19 cellular contexts compared by ENCODE assay signal in the genomic region with DNA sequence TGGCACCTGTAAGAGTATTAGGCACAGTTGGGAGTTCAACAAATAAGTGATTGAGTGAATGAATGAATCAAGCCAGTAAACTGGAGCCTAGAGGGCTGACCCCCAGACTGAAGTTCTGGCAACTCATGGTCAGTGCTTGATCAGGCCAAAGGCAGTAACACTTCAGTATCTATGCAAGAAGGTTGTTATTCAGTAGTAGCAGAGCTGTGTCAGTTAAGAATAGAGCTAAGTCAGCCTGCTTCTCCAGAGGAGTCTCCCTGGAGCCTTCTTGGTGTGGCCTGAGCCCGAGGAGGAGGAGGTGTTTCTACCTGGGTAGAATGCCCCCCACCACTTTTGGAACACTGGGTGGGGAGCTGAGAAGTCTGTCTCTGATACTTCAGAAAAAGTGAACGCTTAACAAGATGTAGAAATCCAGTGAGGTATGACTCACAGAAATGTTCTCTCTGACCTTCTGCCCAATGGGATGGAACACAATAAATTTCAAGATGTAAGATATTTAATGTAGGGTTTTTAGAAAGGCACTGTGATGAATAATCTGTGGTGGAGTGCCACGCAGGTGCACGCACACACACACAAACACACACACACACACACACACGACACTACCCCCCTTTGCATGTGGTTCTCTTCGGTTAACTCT.
DNase-seq lines count a peak whose midpoint lies in the region; ATAC-seq and TF ChIP-seq lines count a peak whose summit lies in the region.
"Had no signal": no experiment of that assay in that cellular context is flagged by ENCODE, and none has a peak within 500 bp of the region (broad histone marks: within the 10 kb centered on the region; RNA-seq: fewer than 3 reads in every experiment).

No MANE protein-coding gene starts in this region.

- H3K27me3 ChIP-seq in adipocyte (replicated peaks; ENCODE audit: control insufficient read depth, insufficient read depth, low read length) (no peaks in the 10 kb centered on the region), ovary (no peaks in the 10 kb centered on the region)
- H3K27me3 ChIP-seq: body of pancreas, uterus had no signal

- H3K4me1 Mint-ChIP-seq in HFFc6 (ENCODE audit: low read depth), result peaks cover 50% of the 10 kb centered on the region
- peaks cover 0 to 12% of the 10 kb centered on the region in 2 donors for H3K4me1 Mint-ChIP-seq in stimulated activated naive B cell treated with anti-CD40 and anti-IgM and Interleukin-4, amounts not matched to agents 10 μg/mL and 1 μg/mL and 100 μg/mL, for 72 hours
- H3K4me1 Mint-ChIP-seq: T-cell had no signal

- no peaks in the 10 kb centered on the region for H3K36me3 ChIP-seq in adipocyte (ENCODE audit: control insufficient read depth, insufficient read depth, low read length, severe bottlenecking)
- no peaks in the 10 kb centered on the region for H3K36me3 ChIP-seq in ovary
- H3K36me3 ChIP-seq: sigmoid colon, uterus, WERI-Rb-1 had no signal

- no peak for TF ChIP-seq CTCF in HFFc6 (IDR thresholded peaks at IDR 0.05)
- TF ChIP-seq CTCF in fibroblast of pulmonary artery (IDR thresholded peaks at IDR 0.05; ENCODE audit: low read length, missing control alignments), result no peak
- no peak for TF ChIP-seq CTCF in ovary (IDR thresholded peaks at IDR 0.05)

- H3K4me3 ChIP-seq in adipocyte (ENCODE audit: low read length) (peak overlapping the region; percentile 29), fibroblast of pulmonary artery (replicated peaks; ENCODE audit: low read depth, low read length) (no peak overlapping the region), ovary (no peak overlapping the region)
- H3K4me3 ChIP-seq: body of pancreas, dorsolateral prefrontal cortex, GM23338, sigmoid colon, uterus had no signal

- H3K9ac ChIP-seq in adipocyte (ENCODE audit: low read length), result no peak overlapping the region

- no peaks in the 10 kb centered on the region for H3K9me3 ChIP-seq in adipocyte (ENCODE audit: control insufficient read depth, low read length)
- H3K9me3 ChIP-seq in ovary, result no peaks in the 10 kb centered on the region
- H3K9me3 ChIP-seq: body of pancreas, sigmoid colon, uterus had no signal

- no peaks in the 10 kb centered on the region for H3K27me3 Mint-ChIP-seq in HFFc6 (ENCODE audit: insufficient read depth)
- peaks cover 27 to 34% of the 10 kb centered on the region in 2 donors for H3K27me3 Mint-ChIP-seq in stimulated activated naive B cell treated with anti-CD40 and anti-IgM and Interleukin-4, amounts not matched to agents 10 μg/mL and 1 μg/mL and 100 μg/mL, for 72 hours

- H3K27ac Mint-ChIP-seq in HFFc6, result no peak overlapping the region
- H3K27ac Mint-ChIP-seq in stimulated activated naive B cell treated with anti-CD40 and anti-IgM and Interleukin-4, amounts not matched to agents 10 μg/mL and 1 μg/mL and 100 μg/mL, for 72 hours, result no peak overlapping the region
- H3K27ac Mint-ChIP-seq: activated CD4-positive, alpha-beta memory T cell treated with anti-CD3 and anti-CD28 coated beads for 36 hours; GM23338; T-cell had no signal

- H3K4me3 Mint-ChIP-seq in HFFc6, result no peak overlapping the region
- H3K4me3 Mint-ChIP-seq in stimulated activated naive B cell treated with anti-CD40 and anti-IgM and Interleukin-4, amounts not matched to agents 10 μg/mL and 1 μg/mL and 100 μg/mL, for 72 hours, result no peak overlapping the region
- H3K4me3 Mint-ChIP-seq: activated CD4-positive, alpha-beta memory T cell treated with anti-CD3 and anti-CD28 coated beads for 36 hours; GM23338; T-cell had no signal

- intact Hi-C loops in ovary (cut with DNase I), result no loop called here

- no peak for TF ChIP-seq EP300 in ovary (IDR thresholded peaks at IDR 0.05)

- H3K36me3 Mint-ChIP-seq in HFFc6 (ENCODE audit: low read depth), result no peaks in the 10 kb centered on the region
- no peaks in the 10 kb centered on the region for H3K36me3 Mint-ChIP-seq in stimulated activated naive B cell treated with anti-CD40 and anti-IgM and Interleukin-4, amounts not matched to agents 10 μg/mL and 1 μg/mL and 100 μg/mL, for 72 hours
- H3K36me3 Mint-ChIP-seq: activated CD4-positive, alpha-beta memory T cell treated with anti-CD3 and anti-CD28 coated beads for 36 hours; T-cell had no signal

- H3K27ac ChIP-seq in ovary, result no peak overlapping the region
- H3K27ac ChIP-seq: sigmoid colon, uterus, WERI-Rb-1 had no signal

- ATAC-seq in stimulated activated naive B cell treated with anti-CD40 and anti-IgM and Interleukin-4, amounts not matched to agents 10 μg/mL and 1 μg/mL and 100 μg/mL, for 72 hours (replicated peaks), result peak; percentile 34 to 47
- no peak for ATAC-seq in GM21390 (IDR thresholded peaks at IDR 0.05; ENCODE audit: unreplicated experiment)
- ATAC-seq: T-cell had no signal

- TF ChIP-seq POLR2A in ovary (IDR thresholded peaks at IDR 0.05), result no peak

- DNase-seq in HFFc6 (peak; percentile 55), adipocyte (ENCODE audit: low read depth) (peak; percentile 36), fibroblast of pulmonary artery (ENCODE audit: low read depth) (peak; percentile 55), ovary (no peak), islet precursor cell (no peak)
- DNase-seq in stimulated activated naive B cell treated with anti-CD40 and anti-IgM and Interleukin-4, amounts not matched to agents 10 μg/mL and 1 μg/mL and 100 μg/mL, for 72 hours, result no peak
- DNase-seq: activated CD4-positive, alpha-beta memory T cell treated with anti-CD3 and anti-CD28 coated beads for 36 hours; activated naive CD4-positive, alpha-beta T cell; body of pancreas; dorsolateral prefrontal cortex; head of caudate nucleus; NCI-H1930; sigmoid colon; stimulated activated CD4-positive, alpha-beta T cell treated with anti-CD3 and anti-CD28 coated beads, Interleukin-1b, Interleukin-23, amount 100 ng/mL, for 48 hours; T-cell; uterus; WERI-Rb-1 had no signal

- no peaks in the 10 kb centered on the region for H3K9me3 Mint-ChIP-seq in HFFc6
- H3K9me3 Mint-ChIP-seq in stimulated activated naive B cell treated with anti-CD40 and anti-IgM and Interleukin-4, amounts not matched to agents 10 μg/mL and 1 μg/mL and 100 μg/mL, for 72 hours, result no peaks in the 10 kb centered on the region
- H3K9me3 Mint-ChIP-seq: activated CD4-positive, alpha-beta memory T cell treated with anti-CD3 and anti-CD28 coated beads for 36 hours; GM23338; T-cell had no signal

- H3K4me1 ChIP-seq in adipocyte (ENCODE audit: control insufficient read depth, insufficient read depth, low read length), result peaks cover 31% of the 10 kb centered on the region
- peaks cover 4% of the 10 kb centered on the region for H3K4me1 ChIP-seq in ovary (ENCODE audit: insufficient read depth)
- H3K4me1 ChIP-seq: sigmoid colon, uterus had no signal

- 85 to 89% (median 86%) methylated on average over 6 of the region's 6 CpGs for WGBS in ovary, 3 donors

Comparison
In these comparisons a context has a peak if more than half of its experiments do, and no peak if none do; other contexts are left out.
1. DNase-seq: peak in HFFc6 (single experiment), adipocyte (single experiment) and fibroblast of pulmonary artery (single experiment); none in stimulated activated naive B cell treated with anti-CD40 and anti-IgM and Interleukin-4, amounts not matched to agents 10 μg/mL and 1 μg/mL and 100 μg/mL, for 72 hours (single experiment), ovary (0 of 5) and islet precursor cell (single experiment).